Comparison of ENCODE assay signal across 8 cellular contexts in the genomic region with DNA sequence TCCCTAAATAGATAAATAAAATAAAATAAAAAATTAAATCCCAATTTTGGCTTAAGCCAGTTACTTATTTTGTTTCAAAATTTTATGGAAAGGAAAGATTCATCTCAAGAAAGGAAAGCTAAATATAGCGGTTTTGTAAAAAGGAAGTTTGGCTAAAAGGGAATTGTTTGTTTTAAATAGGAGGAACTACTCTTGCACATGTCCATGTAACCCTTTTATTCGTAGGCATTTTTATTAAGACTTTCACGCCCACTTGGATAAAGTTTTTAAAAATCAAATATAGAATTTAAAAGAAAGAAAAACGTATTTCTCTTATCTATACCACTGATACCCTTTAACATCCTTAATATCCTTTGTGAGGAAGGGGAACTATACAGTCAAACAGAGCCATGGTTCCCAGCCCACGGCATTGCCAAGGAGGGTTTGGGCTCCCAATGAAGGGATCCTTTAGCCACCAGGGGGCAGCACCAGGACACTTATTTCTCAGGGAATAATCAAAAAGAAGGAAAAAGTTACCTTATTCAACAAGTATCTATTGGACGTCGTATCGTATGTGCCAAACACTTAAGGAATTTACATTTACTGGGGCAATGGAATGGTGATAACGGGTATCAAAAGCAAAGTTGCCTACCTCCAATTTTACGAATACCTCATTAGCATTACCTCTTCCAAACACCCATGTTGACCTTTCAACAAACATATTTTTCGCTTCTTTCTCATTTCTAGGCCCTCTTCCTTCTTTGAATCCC. TPM values are rescaled to one million over a fixed set of nuclear protein-coding genes. Genes with fewer than 3 reads are reported as not detected.
DNase-seq lines count a peak whose midpoint lies in the region; ATAC-seq and FAIRE-seq lines count a peak whose summit lies in the region.

No MANE protein-coding gene starts in this region.

- peaks cover 0 to 6% (median 2%) of the 10 kb centered on the region in 4 donors for H3K4me1 Mint-ChIP-seq in CD4-positive, alpha-beta memory T cell

- intact Hi-C loops in CD4-positive, alpha-beta memory T cell (cut with micrococcal nuclease) = loop anchor here (1.0 to 10.0 kb wide), 6 partner anchors 32 to 629 kb away; partner anchors contain the start of genes RWDD4 and TRAPPC11

- H3K4me1 ChIP-seq in CD4-positive, alpha-beta memory T cell (ENCODE audit: insufficient read depth, low read length) = peaks cover 3% of the 10 kb centered on the region

- CTCF ChIA-PET in CD4-positive, alpha-beta memory T cell (lab: Charles Lee; ENCODE audit: partially characterized antibody) = interaction anchor here (0.9 to 3.2 kb wide), 6 partner anchors 8 to 128 kb away, joined by 3 to 24 read pairs (median 4); no protein-coding TSS in a partner anchor

- peak overlapping the region in 1 of 8 donors; percentile 32 for H3K4me3 Mint-ChIP-seq in CD4-positive, alpha-beta memory T cell

- no peaks in the 10 kb centered on the region for H3K9me3 Mint-ChIP-seq in CD4-positive, alpha-beta memory T cell

- H3K36me3 Mint-ChIP-seq in CD4-positive, alpha-beta memory T cell = no peaks in the 10 kb centered on the region

- no peaks in the 10 kb centered on the region for H3K27me3 Mint-ChIP-seq in CD4-positive, alpha-beta memory T cell

- POLR2A ChIA-PET in CD4-positive, alpha-beta memory T cell (lab: Charles Lee; ENCODE audit: partially characterized antibody) = no interaction called here

- peak; percentile 63 to 73 (median 68) for DNase-seq in CD4-positive, alpha-beta memory T cell
- peak; percentile 24 for DNase-seq in HuH-7.5 (ENCODE audit: low spot score)
- DNase-seq in RPMI8226 = peak; percentile 76
- peak; percentile 67 for DNase-seq in activated T-helper 9 cell treated with anti-CD3 and anti-CD28 coated beads, Interleukin-2, amount 50 U/mL, for 16 hours (ENCODE audit: low read depth)
- peak; percentile 64 to 72 for DNase-seq in frontal cortex (ENCODE audit: low spot score in 2 of 2)
- DNase-seq in occipital lobe (lab: John Stamatoyannopoulos, UW) = peak; percentile 59
- peak; percentile 96 for DNase-seq in superior temporal gyrus (ENCODE audit: extremely low spot score)

- H3K27me3 ChIP-seq in CD4-positive, alpha-beta memory T cell (ENCODE audit: insufficient read depth, low read length) = no peaks in the 10 kb centered on the region

- H3K9me3 ChIP-seq in CD4-positive, alpha-beta memory T cell (ENCODE audit: control insufficient read depth in 1 of 2, low read length in 2 of 2) = no peaks in the 10 kb centered on the region

- peak; percentile 23 for FAIRE-seq in frontal cortex (lab: Jason Lieb, UNC)

- H3K36me3 ChIP-seq in CD4-positive, alpha-beta memory T cell (ENCODE audit: insufficient read depth, low read length) = no peaks in the 10 kb centered on the region

- H3K4me3 ChIP-seq in CD4-positive, alpha-beta memory T cell (ENCODE audit: low read length in 2 of 2) = no peak overlapping the region

- H3K27ac Mint-ChIP-seq in CD4-positive, alpha-beta memory T cell = peak overlapping the region in 1 of 7 donors; percentile 8

- H3K27ac ChIP-seq in CD4-positive, alpha-beta memory T cell (ENCODE audit: low read depth, low read length) = no peak overlapping the region

- peak; percentile 71 for ATAC-seq in GM19463 (IDR thresholded peaks at IDR 0.05; ENCODE audit: unreplicated experiment)

RNA-seq across cellular contexts. Expression of gene CDKN2AIP, which starts 27.7 kb away (rescaled TPM):
- 10 to 100 TPM; 48.3 to 51.1 TPM for total RNA-seq in CD4-positive, alpha-beta memory T cell
- 10 to 100 TPM; 18.9 to 40.7 TPM for polyA plus RNA-seq in CD4-positive, alpha-beta memory T cell
- 25.3 TPM for total RNA-seq in frontal cortex
- 28.5 TPM for total RNA-seq in occipital lobe

RNA-seq across cellular contexts. Expression of gene ING2, which starts 32.7 kb away (rescaled TPM):
- total RNA-seq in CD4-positive, alpha-beta memory T cell = 1 to 10 TPM; 8.9 to 9.2 TPM
- 10 to 100 TPM; 14.5 to 18.6 TPM for polyA plus RNA-seq in CD4-positive, alpha-beta memory T cell
- total RNA-seq in frontal cortex (16.3 TPM), occipital lobe (26.4 TPM)

Comparison
In these comparisons a context has a peak if more than half of its experiments do, and no peak if none do; other contexts are left out.
1. DNase-seq: peak in every context shown above with its lines; median percentile 96 in superior temporal gyrus; 76 in RPMI8226; 68 in CD4-positive, alpha-beta memory T cell; 68 in frontal cortex; 67 in activated T-helper 9 cell treated with anti-CD3 and anti-CD28 coated beads, Interleukin-2, amount 50 U/mL, for 16 hours; 59 in occipital lobe; 24 in HuH-7.5.